ENCODE assay signal across 19 cellular contexts in genomic region chr13:76656056-76656455, GRCh38.
A peak's percentile ranks its signal among the peaks of the same experiment; 100 is the strongest.
DNase-seq lines count a peak whose midpoint lies in the region; ATAC-seq and TF ChIP-seq lines count a peak whose summit lies in the region.
"Had no signal": no experiment of that assay in that cellular context is flagged by ENCODE, and none has a peak within 500 bp of the region (broad histone marks: within the 10 kb centered on the region; RNA-seq: fewer than 3 reads in every experiment).

No MANE protein-coding gene starts in this region.

- H3K36me3 ChIP-seq in mammary epithelial cell (ENCODE audit: insufficient read depth, low read length) (no peaks in the 10 kb centered on the region), adipocyte (ENCODE audit: control insufficient read depth, insufficient read depth, low read length, severe bottlenecking) (no peaks in the 10 kb centered on the region), MG63 (no peaks in the 10 kb centered on the region), upper lobe of left lung (no peaks in the 10 kb centered on the region)

- H2AFZ ChIP-seq in mammary epithelial cell (ENCODE audit: low read depth, low read length): no peak overlapping the region

- H3K4me3 ChIP-seq in mammary epithelial cell (replicated peaks in 1 of 3; ENCODE audit: insufficient read depth in 1 of 3, low read depth in 2 of 3, low read length in 3 of 3) (no peak overlapping the region), adipocyte (ENCODE audit: low read length) (peak overlapping the region; percentile 2), MG63 (no peak overlapping the region), upper lobe of left lung (no peak overlapping the region)
- H3K4me3 ChIP-seq: K562 had no signal

- peak overlapping the region; percentile 46 for H3K27ac Mint-ChIP-seq in MCF 10A (ENCODE audit: low read depth, unreplicated experiment)
- H3K27ac Mint-ChIP-seq: H9 had no signal

- peak in 1 of 4 donors; percentile 11 for TF ChIP-seq EP300 in upper lobe of left lung (IDR thresholded peaks at IDR 0.05)

- H4K20me1 ChIP-seq in mammary epithelial cell (ENCODE audit: insufficient read depth, low read length): no peaks in the 10 kb centered on the region

- H3K9me3 ChIP-seq in mammary epithelial cell (replicated peaks; ENCODE audit: insufficient read depth, low read length) (no peaks in the 10 kb centered on the region), adipocyte (ENCODE audit: control insufficient read depth, low read length) (no peaks in the 10 kb centered on the region), MG63 (no peaks in the 10 kb centered on the region), upper lobe of left lung (no peaks in the 10 kb centered on the region)
- H3K9me3 ChIP-seq: Caco-2 had no signal

- no peaks in the 10 kb centered on the region for H3K36me3 Mint-ChIP-seq in MCF 10A (ENCODE audit: insufficient read depth, unreplicated experiment)

- H3K27me3 Mint-ChIP-seq in MCF 10A (ENCODE audit: insufficient read depth, unreplicated experiment): no peaks in the 10 kb centered on the region

- CTCF ChIA-PET in MCF 10A (lab: Yijun Ruan, JAX) (interaction anchor here (0.8 to 1.6 kb wide), 4 partner anchors 9 to 20 kb away, joined by 3 to 4 read pairs (median 4); no protein-coding TSS in a partner anchor), mammary epithelial cell (lab: Charles Lee; ENCODE audit: low non-redundant PET) (no interaction called here)

- in situ Hi-C loops in mammary epithelial cell (cut with MboI; ENCODE audit: low sequenced_read_pairs in 2 of 2): no loop called here

- H3K9ac ChIP-seq in mammary epithelial cell (ENCODE audit: insufficient read depth, low read length) (no peak overlapping the region), adipocyte (ENCODE audit: low read length) (no peak overlapping the region)

- no peak for TF ChIP-seq POLR2A in upper lobe of left lung (IDR thresholded peaks at IDR 0.05)

- BruUV-seq in MCF 10A (replicated peaks; lab: Mats Ljungman, UMichigan) (no TSS peak), mammary epithelial cell (replicated peaks; lab: Mats Ljungman, UMichigan) (no TSS peak)

- POLR2A ChIA-PET in MCF 10A (lab: Yijun Ruan, JAX): interaction anchor here (1.5 kb wide), 1 partner anchor 18 kb away, joined by 3 read pairs; no protein-coding TSS in a partner anchor

- peak; percentile 77 for ATAC-seq in HG03520 (IDR thresholded peaks at IDR 0.05; ENCODE audit: unreplicated experiment)
- no peak for ATAC-seq in upper lobe of left lung (ENCODE audit: low FRiP score in 2 of 2)
- ATAC-seq: K562, Panc1, Right ventricle myocardium inferior had no signal

- TF ChIP-seq CTCF in MCF 10A (IDR thresholded peaks at IDR 0.05; ENCODE audit: unreplicated experiment) (no peak), mammary epithelial cell (conservative IDR thresholded peaks at IDR 0.05 in 1 of 2, IDR thresholded peaks at IDR 0.05 in 1 of 2; ENCODE audit: extremely low read depth in 1 of 2, insufficient read depth in 1 of 2, low read depth in 1 of 2, low read length in 2 of 2) (no peak), upper lobe of left lung (IDR thresholded peaks at IDR 0.05) (no peak)

- no peak overlapping the region for H3K4me2 ChIP-seq in mammary epithelial cell (ENCODE audit: insufficient read depth, low read depth, low read length)

- peaks cover 11% of the 10 kb centered on the region for H3K4me1 Mint-ChIP-seq in MCF 10A (ENCODE audit: insufficient read depth, unreplicated experiment)
- H3K4me1 Mint-ChIP-seq: H9 had no signal

- no peak overlapping the region for H3K4me3 Mint-ChIP-seq in MCF 10A (ENCODE audit: unreplicated experiment)
- H3K4me3 Mint-ChIP-seq: H9 had no signal

- H3K27ac ChIP-seq in mammary epithelial cell (ENCODE audit: insufficient read depth, low read depth, low read length) (no peak overlapping the region), upper lobe of left lung (peak overlapping the region in 1 of 4 donors; percentile 13)
- H3K27ac ChIP-seq: C4-2B, HL-60 had no signal

- H3K27me3 ChIP-seq in mammary epithelial cell (ENCODE audit: insufficient read depth, low read length) (no peaks in the 10 kb centered on the region), adipocyte (replicated peaks; ENCODE audit: control insufficient read depth, insufficient read depth, low read length) (no peaks in the 10 kb centered on the region), MG63 (no peaks in the 10 kb centered on the region), upper lobe of left lung (no peaks in the 10 kb centered on the region)

- no peaks in the 10 kb centered on the region for H3K79me2 ChIP-seq in mammary epithelial cell (ENCODE audit: insufficient read depth, low read length)

- no peak for DNase-seq in MCF 10A (ENCODE audit: unreplicated experiment)
- DNase-seq in mammary epithelial cell: no peak
- no peak for DNase-seq in adipocyte (ENCODE audit: low read depth)
- DNase-seq in MG63: no peak
- DNase-seq in upper lobe of left lung: no peak
- DNase-seq in HuH-7.5 (ENCODE audit: low spot score): no peak
- DNase-seq in middle frontal gyrus (ENCODE audit: extremely low spot score, low spot score): no peak
- DNase-seq: Caco-2, H9, NCI-H1417, NCI-H1930, NCI-H2227 treated with DMSO at 0.1 percent for 48 hours, NCI-H526 had no signal

- 53% methylated on average over 2 of the region's 2 CpGs for WGBS in mammary epithelial cell (ENCODE audit: low coverage, missing lambda C conversion rate)
- 13 to 42% methylated on average over 2 of the region's 2 CpGs for WGBS in upper lobe of left lung, 2 donors

- H3K4me1 ChIP-seq in mammary epithelial cell (ENCODE audit: insufficient read depth, low read length) (no peaks in the 10 kb centered on the region), adipocyte (ENCODE audit: control insufficient read depth, insufficient read depth, low read length) (peaks cover 7% of the 10 kb centered on the region), upper lobe of left lung (peaks cover 0 to 10% (median 0%) of the 10 kb centered on the region in 4 donors)
- H3K4me1 ChIP-seq: Caco-2 had no signal

- intact Hi-C loops in MCF 10A (cut with micrococcal nuclease): no loop called here
- intact Hi-C loops in mammary epithelial cell (cut with micrococcal nuclease): no loop called here

- peaks cover 8% of the 10 kb centered on the region for H3K9me3 Mint-ChIP-seq in MCF 10A (ENCODE audit: unreplicated experiment)
- H3K9me3 Mint-ChIP-seq: H9 had no signal

- dilution Hi-C loops in mammary epithelial cell (cut with HindIII; ENCODE audit: low sequenced_read_pairs): no loop called here
